ENCODE assay signal across 24 cellular contexts in genomic region chr3:141422961-141423582, GRCh38. TPM values are rescaled to one million over a fixed set of nuclear protein-coding genes. Genes with fewer than 3 reads are reported as not detected.
DNase-seq lines count a peak whose midpoint lies in the region; ATAC-seq, FAIRE-seq and TF ChIP-seq lines count a peak whose summit lies in the region.
"Had no signal": no experiment of that assay in that cellular context is flagged by ENCODE, and none has a peak within 500 bp of the region (broad histone marks: within the 10 kb centered on the region; RNA-seq: fewer than 3 reads in every experiment).

No MANE protein-coding gene starts in this region.

- no peak for TF ChIP-seq POLR2A in A549 (IDR thresholded peaks at IDR 0.05; ENCODE audit: low read length)

- peak overlapping the region; percentile 99 to 100 for H3K27ac ChIP-seq in A549
- H3K27ac ChIP-seq in PC-3 (ENCODE audit: low read length): no peak overlapping the region

- no peaks in the 10 kb centered on the region for H3K36me3 ChIP-seq in PC-3 (ENCODE audit: low read depth, low read length)

- 94% methylated on average over 6 of the region's 6 CpGs for WGBS in A549 (ENCODE audit: missing lambda C conversion rate)

- no peak for ATAC-seq in A549
- peak; percentile 50 for ATAC-seq in Right ventricle myocardium superior (ENCODE audit: poor library complexity)
- ATAC-seq in PC-3: no peak
- no peak for ATAC-seq in HG02623 (IDR thresholded peaks at IDR 0.05; ENCODE audit: unreplicated experiment)
- ATAC-seq: K562 had no signal

- no peaks in the 10 kb centered on the region for H3K9me2 ChIP-seq in PC-3 (replicated peaks; ENCODE audit: low read length)

- H3K27ac Mint-ChIP-seq in HFFc6 (peak overlapping the region; percentile 64), nephron progenitor cell (peak overlapping the region; percentile 81)
- H3K27ac Mint-ChIP-seq: activated CD4-positive, alpha-beta memory T cell treated with anti-CD3 and anti-CD28 coated beads for 36 hours; activated naive CD4-positive, alpha-beta T cell treated with anti-CD3 and anti-CD28 coated beads, Interleukin-2, amount 10 ng/mL, durations not matched to agents 7 days and 5 days; H9 had no signal

- TF ChIP-seq EP300 in A549 (IDR thresholded peaks at IDR 0.05): no peak

- peaks cover 6% of the 10 kb centered on the region; the same call in 2 of the 3 replicates for H3K9me3 ChIP-seq in A549
- H3K9me3 ChIP-seq in PC-3 (ENCODE audit: low read length): no peaks in the 10 kb centered on the region

- H3K4me1 Mint-ChIP-seq in HFFc6 (ENCODE audit: low read depth) (peaks cover 96% of the 10 kb centered on the region), nephron progenitor cell (peaks cover 55% of the 10 kb centered on the region)
- H3K4me1 Mint-ChIP-seq: activated naive CD4-positive, alpha-beta T cell treated with anti-CD3 and anti-CD28 coated beads, Interleukin-2, amount 10 ng/mL, durations not matched to agents 7 days and 5 days had no signal

- H3K4me3 Mint-ChIP-seq in HFFc6 (peak overlapping the region; percentile 35), nephron progenitor cell (no peak overlapping the region)
- H3K4me3 Mint-ChIP-seq: activated CD4-positive, alpha-beta memory T cell treated with anti-CD3 and anti-CD28 coated beads for 36 hours; activated naive CD4-positive, alpha-beta T cell treated with anti-CD3 and anti-CD28 coated beads, Interleukin-2, amount 10 ng/mL, durations not matched to agents 7 days and 5 days; activated T-cell treated with anti-CD3 and anti-CD28 coated beads, Interleukin-2, amount 50 U/mL, for 24 hours; CD14-positive monocyte; H9 had no signal

- H3K4me3 ChIP-seq in A549 (no peak overlapping the region), PC-3 (ENCODE audit: low read length) (no peak overlapping the region)
- H3K4me3 ChIP-seq: K562 had no signal

- FAIRE-seq in A549 (lab: Jason Lieb, UNC) (no peak), HTR-8/SVneo (lab: Jason Lieb, UNC) (no peak)
- FAIRE-seq: GM18507, K562 had no signal

- H3K4me1 ChIP-seq in A549: peaks cover 76% of the 10 kb centered on the region
- peaks cover 14% of the 10 kb centered on the region for H3K4me1 ChIP-seq in PC-3 (ENCODE audit: insufficient read depth, low read length)

- H3K36me3 Mint-ChIP-seq in HFFc6 (ENCODE audit: low read depth) (peaks cover 50% of the 10 kb centered on the region), nephron progenitor cell (ENCODE audit: low read depth) (peaks cover 28% of the 10 kb centered on the region)

- no peak for TF ChIP-seq RAD21 in A549 (conservative IDR thresholded peaks at IDR 0.05 in 1 of 2, IDR thresholded peaks at IDR 0.05 in 1 of 2)

- CTCF ChIA-PET in A549 (lab: Yijun Ruan, JAX) (interaction anchor here (1.0 to 5.2 kb wide), 7 partner anchors 9 to 111 kb away, joined by 3 to 35 read pairs (median 7); no protein-coding TSS in a partner anchor), PC-3 (lab: Charles Lee) (no interaction called here)

- no peak overlapping the region for H3K9ac ChIP-seq in PC-3 (ENCODE audit: low read length)

- no peaks in the 10 kb centered on the region for H3K27me3 ChIP-seq in PC-3 (ENCODE audit: low read length)

- no peak for DNase-seq in A549 (ENCODE audit: low read depth in 1 of 2, low spot score in 1 of 2)
- DNase-seq in HFFc6: no peak
- DNase-seq in Right ventricle myocardium superior: no peak
- no peak for DNase-seq in nephron progenitor cell
- DNase-seq in NCI-H2196 treated with DMSO at 0.1 percent for 48 hours (lab: John Stamatoyannopoulos, UW; ENCODE audit: unreplicated experiment): no peak
- no peak for DNase-seq in PC-3
- DNase-seq in HTR-8/SVneo (ENCODE audit: insufficient read length, low spot score): no peak
- DNase-seq: activated CD4-positive, alpha-beta memory T cell treated with anti-CD3 and anti-CD28 coated beads for 36 hours; activated naive CD4-positive, alpha-beta T cell treated with anti-CD3 and anti-CD28 coated beads, Interleukin-2, amount 10 ng/mL, durations not matched to agents 7 days and 5 days; activated T-cell treated with anti-CD3 and anti-CD28 coated beads, Interleukin-2, amount 50 U/mL, for 24 hours; amygdala; central memory CD4-positive, alpha-beta T cell; foreskin fibroblast; H9; hippocampal formation; NCI-H1436; NCI-H748 treated with DMSO at 0.1 percent for 48 hours; SHP77 treated with DMSO at 0.1 percent for 48 hours; stimulated activated CD4-positive, alpha-beta T cell treated with anti-CD3 and anti-CD28 coated beads, Interleukin-15, amount 100 ng/mL, for 24 hours; SW 1271 had no signal

- H3K27me3 Mint-ChIP-seq in HFFc6 (ENCODE audit: insufficient read depth) (peaks cover 2% of the 10 kb centered on the region; the same call in 1 of the 2 replicates), nephron progenitor cell (ENCODE audit: low read depth, poor library complexity) (no peaks in the 10 kb centered on the region)
- H3K27me3 Mint-ChIP-seq: activated CD4-positive, alpha-beta memory T cell treated with anti-CD3 and anti-CD28 coated beads for 36 hours; activated naive CD4-positive, alpha-beta T cell treated with anti-CD3 and anti-CD28 coated beads, Interleukin-2, amount 10 ng/mL, durations not matched to agents 7 days and 5 days; activated T-cell treated with anti-CD3 and anti-CD28 coated beads, Interleukin-2, amount 50 U/mL, for 24 hours had no signal

- intact Hi-C loops in Right ventricle myocardium superior (cut with DNase I): no loop called here
- intact Hi-C loops in PC-3 (cut with micrococcal nuclease): no loop called here

- H3K4me2 ChIP-seq in A549: no peak overlapping the region
- H3K4me2 ChIP-seq in PC-3 (ENCODE audit: low read length): no peak overlapping the region

- H3K9me3 Mint-ChIP-seq in HFFc6: no peaks in the 10 kb centered on the region
- H3K9me3 Mint-ChIP-seq in nephron progenitor cell: peaks cover 8% of the 10 kb centered on the region
- H3K9me3 Mint-ChIP-seq: H9 had no signal

- H2AFZ ChIP-seq in PC-3 (ENCODE audit: low read length): no peak overlapping the region

- BruUV-seq in PC-3 (replicated peaks; lab: Mats Ljungman, UMichigan): no TSS peak

- POLR2A ChIA-PET in A549 (lab: Yijun Ruan, JAX): interaction anchor here (1.3 kb wide), 1 partner anchor 56 kb away, joined by 4 read pairs; no protein-coding TSS in a partner anchor
- POLR2A ChIA-PET in PC-3 (lab: Charles Lee; ENCODE audit: unreplicated experiment): no interaction called here

- TF ChIP-seq CTCF in A549 (IDR thresholded peaks at IDR 0.05): no peak
- TF ChIP-seq CTCF in HFFc6 (IDR thresholded peaks at IDR 0.05): no peak
- TF ChIP-seq CTCF in nephron progenitor cell (IDR thresholded peaks at IDR 0.05): no peak
- no peak for TF ChIP-seq CTCF in PC-3 (conservative IDR thresholded peaks at IDR 0.05; ENCODE audit: low read depth, low read length)

- H3K79me2 ChIP-seq in PC-3 (ENCODE audit: low read length): no peaks in the 10 kb centered on the region

- no peaks in the 10 kb centered on the region for H4K20me1 ChIP-seq in PC-3 (ENCODE audit: low read length)

- no peaks in the 10 kb centered on the region for H3F3A ChIP-seq in PC-3 (ENCODE audit: low read length, unreplicated experiment)

TF ChIP-seq in A549, 52 proteins besides CTCF, POLR2A, EP300 and RAD21 (continues in another document):
- no peak for TF ChIP-seq PBX3 (IDR thresholded peaks at IDR 0.05)
- TF ChIP-seq NFE2L2 (conservative IDR thresholded peaks at IDR 0.05; ENCODE audit: low read length): no peak
- TF ChIP-seq KDM1A (IDR thresholded peaks at IDR 0.05; ENCODE audit: low read depth): no peak
- TF ChIP-seq SMC3 (IDR thresholded peaks at IDR 0.05): no peak
- no peak for TF ChIP-seq FOXS1 (CRISPR knock-in tag; IDR thresholded peaks at IDR 0.05)
- no peak for TF ChIP-seq BHLHE40 (IDR thresholded peaks at IDR 0.05; ENCODE audit: low read depth, low read length)
- no peak for TF ChIP-seq MAX (IDR thresholded peaks at IDR 0.05)
- no peak for TF ChIP-seq E2F6 (IDR thresholded peaks at IDR 0.05; ENCODE audit: borderline replicate concordance, low read depth)
- TF ChIP-seq CHD2 (IDR thresholded peaks at IDR 0.05; ENCODE audit: low read length, partially characterized antibody): no peak
- no peak for TF ChIP-seq JUNB (IDR thresholded peaks at IDR 0.05)
- TF ChIP-seq FOSL2 (IDR thresholded peaks at IDR 0.05): no peak
- TF ChIP-seq FOSL2 (CRISPR knock-in tag; IDR thresholded peaks at IDR 0.05): no peak
- TF ChIP-seq TFCP2L1 (CRISPR knock-in tag; IDR thresholded peaks at IDR 0.05): no peak
- no peak for TF ChIP-seq HES2 (IDR thresholded peaks at IDR 0.05)
- no peak for TF ChIP-seq ZC3H11A (IDR thresholded peaks at IDR 0.05)
- no peak for TF ChIP-seq EHF (CRISPR knock-in tag; IDR thresholded peaks at IDR 0.05)
- TF ChIP-seq CBX8 (IDR thresholded peaks at IDR 0.05): no peak

RNA-seq across cellular contexts. Expression of gene ZBTB38, which starts 54.8 kb away (rescaled TPM):
- polyA plus RNA-seq in A549 (2011; rRNA removed) (110 and 141 TPM in 2 replicates), A549 (2017; fragmentation: RNase III; extraction: RNeasy Plus Mini Kit Qiagen cat#74134 plus additional on column Dnase treatment) (70.5 to 80.7 TPM (median 72.0 TPM) in 3 replicates)
- polyA plus RNA-seq in A549 (2012; cell fraction: cytosol; rRNA removed): 17.2 and 20.9 TPM in 2 replicates
- polyA plus RNA-seq in A549 (2012; cell fraction: nucleus; rRNA removed): 16.5 and 23.0 TPM in 2 replicates
- polyA minus RNA-seq in A549 (2011; rRNA and poly(A)+ RNA removed): 205 and 220 TPM in 2 replicates
- total RNA-seq in HFFc6 (2021; fragmentation: NEBNext Ultra II Directional; extraction: Animal tissue kit (Norgen Biotek cat#: 25700)): 100 to 1,000 TPM; 146 to 172 (median 158) TPM
- total RNA-seq in Right ventricle myocardium superior (89.6 TPM), PC-3 (2014; rRNA removed) (17.0 and 19.6 TPM in 2 replicates)
